ENCODE assay signal across 21 cellular contexts in the genomic region with DNA sequence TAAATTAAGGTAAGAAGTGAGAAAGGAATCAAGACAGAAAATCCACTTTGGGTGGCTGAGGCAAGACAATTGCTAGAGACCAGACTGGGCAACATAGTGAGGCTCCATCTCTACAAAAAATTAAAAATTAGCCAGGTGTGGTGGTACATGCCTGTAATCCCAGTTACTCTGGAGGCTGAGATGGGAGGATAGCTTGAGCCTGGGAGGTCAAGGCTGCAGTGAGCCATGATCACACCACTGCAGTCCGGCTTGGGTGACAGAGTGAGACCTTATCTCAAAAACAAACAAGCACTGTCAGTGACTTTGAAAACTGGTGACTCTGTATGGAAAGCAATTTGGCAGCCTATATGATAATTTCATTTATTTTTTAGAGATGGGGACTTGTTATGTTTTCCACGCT.
"Had no signal": no experiment of that assay in that cellular context is flagged by ENCODE, and none has a peak within 500 bp of the region (broad histone marks: within the 10 kb centered on the region; RNA-seq: fewer than 3 reads in every experiment).

No MANE protein-coding gene starts in this region.

- H3K36me3 Mint-ChIP-seq: memory B cell, naive B cell, type B pancreatic cell had no signal

- ATAC-seq: effector memory CD8-positive, alpha-beta T cell; left ventricle myocardium superior; mucosa of descending colon; sciatic nerve; stimulated activated effector memory CD8-positive, alpha-beta T cell treated with anti-CD3 and anti-CD28 coated beads, Interleukin-12 subunit alpha, Interleukin-12 subunit beta, amount 100 ng/mL, for 72 hours had no signal

- H3K9ac ChIP-seq: parathyroid adenoma had no signal

- H3K79me2 ChIP-seq: parathyroid adenoma had no signal

- H3K27ac Mint-ChIP-seq: effector memory CD8-positive, alpha-beta T cell; memory B cell; naive B cell; nephron progenitor cell; progenitor cell of endocrine pancreas; stimulated activated effector memory CD8-positive, alpha-beta T cell treated with anti-CD3 and anti-CD28 coated beads, Interleukin-12 subunit alpha, Interleukin-12 subunit beta, amount 100 ng/mL, for 72 hours; type B pancreatic cell had no signal

- H3K27ac ChIP-seq: neutrophil, parathyroid adenoma, testis, tibial artery had no signal

- H3K9me3 Mint-ChIP-seq: effector memory CD8-positive, alpha-beta T cell; memory B cell; naive B cell; nephron progenitor cell; stimulated activated effector memory CD8-positive, alpha-beta T cell treated with anti-CD3 and anti-CD28 coated beads, Interleukin-12 subunit alpha, Interleukin-12 subunit beta, amount 100 ng/mL, for 72 hours; type B pancreatic cell had no signal

- H3K9me3 ChIP-seq: mucosa of descending colon, neutrophil, stomach, testis, tibial artery had no signal

- H3K4me1 ChIP-seq: parathyroid adenoma had no signal

- H3K4me3 ChIP-seq: lung, mucosa of descending colon, stomach, testis, tibial artery had no signal

- H3K36me3 ChIP-seq: neutrophil, stomach, tibial artery had no signal

- H2AFZ ChIP-seq: parathyroid adenoma had no signal

- H3K27me3 ChIP-seq: stomach, testis, tibial artery had no signal

- DNase-seq: cerebellar nuclear complex; cortex of kidney; effector memory CD8-positive, alpha-beta T cell; left ventricle myocardium superior; mucosa of descending colon; naive B cell; nephron progenitor cell; stimulated activated CD4-positive, alpha-beta T cell treated with anti-CD3 and anti-CD28 coated beads, Interleukin-2, amount 100 ng/mL, for 24 hours; stimulated activated CD4-positive, alpha-beta T cell treated with anti-CD3 and anti-CD28 coated beads, Interleukin-4, amount 100 ng/mL, for 24 hours; stimulated activated naive CD4-positive, alpha-beta T cell treated with Interleukin-2 at 50 U/mL for 16 hours; testis; tibial artery had no signal

- H3K4me3 Mint-ChIP-seq: effector memory CD8-positive, alpha-beta T cell; memory B cell; nephron progenitor cell; stimulated activated effector memory CD8-positive, alpha-beta T cell treated with anti-CD3 and anti-CD28 coated beads, Interleukin-12 subunit alpha, Interleukin-12 subunit beta, amount 100 ng/mL, for 72 hours had no signal

- H3K27me3 Mint-ChIP-seq: effector memory CD8-positive, alpha-beta T cell; memory B cell; naive B cell; progenitor cell of endocrine pancreas had no signal
